19 cellular contexts compared by ENCODE assay signal in the genomic region with DNA sequence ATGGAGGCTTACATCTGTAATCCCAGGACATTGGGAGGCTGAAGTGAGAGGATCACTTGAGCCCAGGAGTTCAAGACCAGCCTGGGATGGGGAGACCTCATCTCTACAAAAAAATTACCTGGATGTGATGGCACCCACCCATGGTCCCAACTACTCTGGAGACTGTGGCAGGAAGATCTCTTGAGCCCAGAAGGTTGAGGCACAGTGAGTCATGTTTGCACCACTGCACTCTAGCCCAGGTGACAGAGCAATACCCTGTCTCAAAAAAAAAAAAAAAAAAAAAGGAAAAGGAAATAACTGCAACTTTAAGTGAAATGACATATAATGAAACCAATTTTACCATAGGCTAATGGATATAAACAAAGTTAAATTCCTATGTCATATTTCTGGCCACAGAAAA.
DNase-seq lines count a peak whose midpoint lies in the region; ATAC-seq, FAIRE-seq and TF ChIP-seq lines count a peak whose summit lies in the region.
"Had no signal": no experiment of that assay in that cellular context is flagged by ENCODE, and none has a peak within 500 bp of the region (broad histone marks: within the 10 kb centered on the region; RNA-seq: fewer than 3 reads in every experiment).

No MANE protein-coding gene starts in this region.

- H3K23ac ChIP-seq in trophoblast cell (ENCODE audit: low read length) = no peak overlapping the region

- peak; percentile 23 for FAIRE-seq in kidney (lab: Jason Lieb, UNC)
- FAIRE-seq: GM12891, GM18507, H54 had no signal

- no peak overlapping the region for H3K4me3 Mint-ChIP-seq in activated CD8-positive, alpha-beta T cell treated with anti-CD3 and anti-CD28 coated beads for 36 hours
- no peak overlapping the region for H3K4me3 Mint-ChIP-seq in activated CD8-positive, alpha-beta T cell treated with anti-CD3 and anti-CD28 coated beads, Interleukin-2, amount 10 ng/mL, durations not matched to agents 7 days and 5 days
- H3K4me3 Mint-ChIP-seq in activated naive CD8-positive, alpha-beta T cell treated with anti-CD3 and anti-CD28 coated beads, Interleukin-2, amount 50 U/mL, for 24 hours = no peak overlapping the region
- H3K4me3 Mint-ChIP-seq: CD4-positive, alpha-beta memory T cell; HFFc6 had no signal

- peak; percentile 9 for DNase-seq in activated CD8-positive, alpha-beta T cell treated with anti-CD3 and anti-CD28 coated beads for 36 hours
- DNase-seq in activated CD8-positive, alpha-beta T cell treated with anti-CD3 and anti-CD28 coated beads, Interleukin-2, amount 10 ng/mL, durations not matched to agents 7 days and 5 days = no peak
- no peak for DNase-seq in activated naive CD8-positive, alpha-beta T cell treated with anti-CD3 and anti-CD28 coated beads, Interleukin-2, amount 50 U/mL, for 24 hours
- DNase-seq in kidney = no peak
- DNase-seq in NCI-H146 (lab: John Stamatoyannopoulos, UW) = no peak
- no peak for DNase-seq in trophoblast cell
- DNase-seq: C1 segment of cervical spinal cord; Calu3; CD4-positive, alpha-beta memory T cell; COR-L47; DMS53; DMS79 treated with DMSO at 0.1 percent for 48 hours; GF-D8; GOT3; HFFc6 had no signal

- H2BK120ac ChIP-seq in trophoblast cell (ENCODE audit: insufficient read depth, low read length, poor library complexity) = no peak overlapping the region

- H3K27me3 Mint-ChIP-seq in activated CD8-positive, alpha-beta T cell treated with anti-CD3 and anti-CD28 coated beads for 36 hours = no peaks in the 10 kb centered on the region
- H3K27me3 Mint-ChIP-seq in activated CD8-positive, alpha-beta T cell treated with anti-CD3 and anti-CD28 coated beads, Interleukin-2, amount 10 ng/mL, durations not matched to agents 7 days and 5 days (ENCODE audit: low read depth) = no peaks in the 10 kb centered on the region
- no peaks in the 10 kb centered on the region for H3K27me3 Mint-ChIP-seq in activated naive CD8-positive, alpha-beta T cell treated with anti-CD3 and anti-CD28 coated beads, Interleukin-2, amount 50 U/mL, for 24 hours
- H3K27me3 Mint-ChIP-seq: CD4-positive, alpha-beta memory T cell had no signal

- H3K9me3 ChIP-seq in kidney (ENCODE audit: control insufficient read depth in 1 of 2, low read length in 2 of 2) = no peaks in the 10 kb centered on the region
- H3K9me3 ChIP-seq in trophoblast cell (ENCODE audit: insufficient read depth, low read depth, low read length) = no peaks in the 10 kb centered on the region
- H3K9me3 ChIP-seq: HAP-1 had no signal

- H3K4ac ChIP-seq in trophoblast cell (ENCODE audit: low read depth, low read length) = no peak overlapping the region

- H3K9ac ChIP-seq in kidney (ENCODE audit: low read length in 2 of 2) (no peak overlapping the region), trophoblast cell (ENCODE audit: low read length) (no peak overlapping the region)

- ATAC-seq in activated CD8-positive, alpha-beta T cell treated with anti-CD3 and anti-CD28 coated beads for 36 hours = peak; percentile 65
- no peak for ATAC-seq in activated CD8-positive, alpha-beta T cell treated with anti-CD3 and anti-CD28 coated beads, Interleukin-2, amount 10 ng/mL, durations not matched to agents 7 days and 5 days
- peak; percentile 52 for ATAC-seq in activated naive CD8-positive, alpha-beta T cell treated with anti-CD3 and anti-CD28 coated beads, Interleukin-2, amount 50 U/mL, for 24 hours

- H2AFZ ChIP-seq in trophoblast cell (ENCODE audit: insufficient read depth, low read length, poor library complexity) = no peak overlapping the region

- POLR2A ChIA-PET in activated CD8-positive, alpha-beta T cell treated with anti-CD3 and anti-CD28 coated beads for 36 hours (lab: Charles Lee) = no interaction called here
- POLR2A ChIA-PET in activated CD8-positive, alpha-beta T cell treated with anti-CD3 and anti-CD28 coated beads, Interleukin-2, amount 10 ng/mL, durations not matched to agents 7 days and 5 days (lab: Charles Lee) = no interaction called here

- intact Hi-C loops in activated CD8-positive, alpha-beta T cell treated with anti-CD3 and anti-CD28 coated beads for 36 hours (cut with micrococcal nuclease) = no loop called here
- intact Hi-C loops in kidney (cut with DNase I) = no loop called here

- peaks cover 1% of the 10 kb centered on the region for H3K9me3 Mint-ChIP-seq in activated CD8-positive, alpha-beta T cell treated with anti-CD3 and anti-CD28 coated beads for 36 hours
- peaks cover 3% of the 10 kb centered on the region for H3K9me3 Mint-ChIP-seq in activated CD8-positive, alpha-beta T cell treated with anti-CD3 and anti-CD28 coated beads, Interleukin-2, amount 10 ng/mL, durations not matched to agents 7 days and 5 days (ENCODE audit: insufficient read depth)
- H3K9me3 Mint-ChIP-seq in activated naive CD8-positive, alpha-beta T cell treated with anti-CD3 and anti-CD28 coated beads, Interleukin-2, amount 50 U/mL, for 24 hours = no peaks in the 10 kb centered on the region
- H3K9me3 Mint-ChIP-seq: HFFc6 had no signal

- H2BK12ac ChIP-seq in trophoblast cell (ENCODE audit: low read length) = no peak overlapping the region

- H3K4me1 ChIP-seq in kidney (ENCODE audit: control insufficient read depth in 1 of 2, insufficient read depth in 1 of 2, low read depth in 1 of 2, low read length in 2 of 2) (no peaks in the 10 kb centered on the region), trophoblast cell (ENCODE audit: control insufficient read depth in 1 of 2, insufficient read depth in 2 of 2, low read length in 2 of 2) (peaks cover 1 to 3% of the 10 kb centered on the region in 2 experiments)
- H3K4me1 ChIP-seq: HAP-1 had no signal

- H3K79me2 ChIP-seq in trophoblast cell (ENCODE audit: control insufficient read depth, insufficient read depth, low read length, poor library complexity) = no peaks in the 10 kb centered on the region

- H3K27ac ChIP-seq in kidney (ENCODE audit: low read depth in 2 of 2, low read length in 2 of 2) (no peak overlapping the region), trophoblast cell (ENCODE audit: low read depth, low read length) (no peak overlapping the region)

- no peak overlapping the region for H3K14ac ChIP-seq in trophoblast cell (ENCODE audit: low read length)

- H2BK5ac ChIP-seq in trophoblast cell (ENCODE audit: low read depth, low read length, poor library complexity) = no peak overlapping the region

- no peak overlapping the region for H2AK5ac ChIP-seq in trophoblast cell (ENCODE audit: low read length)

- H3K4me3 ChIP-seq in kidney (ENCODE audit: low read length in 2 of 2) (no peak overlapping the region), trophoblast cell (ENCODE audit: low read depth, low read length) (no peak overlapping the region)
- H3K4me3 ChIP-seq: HAP-1 had no signal

- H3K27me3 ChIP-seq in trophoblast cell (ENCODE audit: insufficient read depth, low read length) = no peaks in the 10 kb centered on the region

- H4K12ac ChIP-seq in trophoblast cell (ENCODE audit: low read depth, low read length) = no peak overlapping the region

- H3K4me1 Mint-ChIP-seq in activated CD8-positive, alpha-beta T cell treated with anti-CD3 and anti-CD28 coated beads for 36 hours (ENCODE audit: low read depth) = peaks cover 5% of the 10 kb centered on the region
- H3K4me1 Mint-ChIP-seq in activated CD8-positive, alpha-beta T cell treated with anti-CD3 and anti-CD28 coated beads, Interleukin-2, amount 10 ng/mL, durations not matched to agents 7 days and 5 days (ENCODE audit: low read depth) = peaks cover 11% of the 10 kb centered on the region
- peaks cover 12% of the 10 kb centered on the region for H3K4me1 Mint-ChIP-seq in activated naive CD8-positive, alpha-beta T cell treated with anti-CD3 and anti-CD28 coated beads, Interleukin-2, amount 50 U/mL, for 24 hours

- H3K36me3 ChIP-seq in kidney (ENCODE audit: control insufficient read depth in 1 of 2, insufficient read depth in 2 of 2, low read length in 2 of 2) (peaks cover 0 to 2% of the 10 kb centered on the region in 2 donors), trophoblast cell (ENCODE audit: control insufficient read depth in 1 of 2, insufficient read depth in 2 of 2, low read length in 2 of 2) (no peaks in the 10 kb centered on the region)
- H3K36me3 ChIP-seq: HAP-1 had no signal

- no peak overlapping the region for H3K27ac Mint-ChIP-seq in activated CD8-positive, alpha-beta T cell treated with anti-CD3 and anti-CD28 coated beads for 36 hours
- H3K27ac Mint-ChIP-seq in activated CD8-positive, alpha-beta T cell treated with anti-CD3 and anti-CD28 coated beads, Interleukin-2, amount 10 ng/mL, durations not matched to agents 7 days and 5 days = no peak overlapping the region
- no peak overlapping the region for H3K27ac Mint-ChIP-seq in activated naive CD8-positive, alpha-beta T cell treated with anti-CD3 and anti-CD28 coated beads, Interleukin-2, amount 50 U/mL, for 24 hours
- H3K27ac Mint-ChIP-seq: HFFc6 had no signal

- no peaks in the 10 kb centered on the region for H3K79me1 ChIP-seq in trophoblast cell (ENCODE audit: low read length)

- H4K8ac ChIP-seq in trophoblast cell (ENCODE audit: low read depth, low read length) = no peak overlapping the region

- H3K36me3 Mint-ChIP-seq in activated CD8-positive, alpha-beta T cell treated with anti-CD3 and anti-CD28 coated beads for 36 hours (ENCODE audit: low read depth) = peaks cover 21% of the 10 kb centered on the region
- peaks cover 35% of the 10 kb centered on the region for H3K36me3 Mint-ChIP-seq in activated CD8-positive, alpha-beta T cell treated with anti-CD3 and anti-CD28 coated beads, Interleukin-2, amount 10 ng/mL, durations not matched to agents 7 days and 5 days (ENCODE audit: low read depth)
- peaks cover 35% of the 10 kb centered on the region for H3K36me3 Mint-ChIP-seq in activated naive CD8-positive, alpha-beta T cell treated with anti-CD3 and anti-CD28 coated beads, Interleukin-2, amount 50 U/mL, for 24 hours (ENCODE audit: low read depth)

- no peak overlapping the region for H3K18ac ChIP-seq in trophoblast cell (ENCODE audit: low read length)

- CTCF ChIA-PET in activated CD8-positive, alpha-beta T cell treated with anti-CD3 and anti-CD28 coated beads for 36 hours (lab: Charles Lee) = no interaction called here
- CTCF ChIA-PET in activated CD8-positive, alpha-beta T cell treated with anti-CD3 and anti-CD28 coated beads, Interleukin-2, amount 10 ng/mL, durations not matched to agents 7 days and 5 days (lab: Charles Lee) = no interaction called here

- no peak overlapping the region for H4K91ac ChIP-seq in trophoblast cell (ENCODE audit: low read depth, low read length)

- H3K4me2 ChIP-seq in trophoblast cell (ENCODE audit: low read length) = no peak overlapping the region

- TF ChIP-seq CTCF in activated CD8-positive, alpha-beta T cell treated with anti-CD3 and anti-CD28 coated beads for 36 hours (IDR thresholded peaks at IDR 0.05) = no peak
- TF ChIP-seq CTCF in kidney (IDR thresholded peaks at IDR 0.05; ENCODE audit: borderline replicate concordance, extremely low read depth, insufficient read depth) = no peak
